Comparison of ENCODE assay signal across 8 cellular contexts in genomic region chr3:15064835-15065549, GRCh38. TPM values are rescaled to one million over a fixed set of nuclear protein-coding genes. Genes with fewer than 3 reads are reported as not detected.
DNase-seq lines count a peak whose midpoint lies in the region; ATAC-seq and TF ChIP-seq lines count a peak whose summit lies in the region.

MRPS25 (minus strand) TSS chr3:15065315; CDS start chr3:15065194, 121 bp downstream.

- WGBS in adipose tissue, 3 donors = 0 to 1% (median 0%) methylated on average over 69 of the region's 69 CpGs
- whole genome bisulfite sequencing in heart right ventricle, 2 donors = 0% methylated on average over 69 of the region's 69 CpGs

- H3K27ac Mint-ChIP-seq in T-cell (peak within 1 kb of the TSS; percentile 91 to 96), type B pancreatic cell (peak within 1 kb of the TSS; percentile 95)

- CTCF ChIA-PET in T-cell (lab: Charles Lee) = interaction anchor here (0.9 to 1.6 kb wide), 3 partner anchors 10 to 369 kb away, joined by 3 read pairs; no protein-coding TSS in a partner anchor

- peaks cover 0 to 17% (median 0%) of the 10 kb centered on the region in 9 donors for H3K36me3 ChIP-seq in heart right ventricle

- no peaks in the 10 kb centered on the region for H3K27me3 ChIP-seq in heart right ventricle

- H3K4me1 Mint-ChIP-seq in T-cell (peaks cover 23 to 26% (median 25%) of the 10 kb centered on the region in 3 donors), type B pancreatic cell (ENCODE audit: unreplicated experiment) (peaks cover 20% of the 10 kb centered on the region)

- H3K4me3 ChIP-seq in heart right ventricle = peak within 1 kb of the TSS; percentile 70 to 97 (median 82)

- TF ChIP-seq CTCF in GM13976 (IDR thresholded peaks at IDR 0.05; ENCODE audit: borderline replicate concordance, control extremely low read depth, extremely low read depth, insufficient read depth, missing control alignments) (no peak), heart right ventricle (IDR thresholded peaks at IDR 0.05) (no peak), type B pancreatic cell (conservative IDR thresholded peaks at IDR 0.05) (no peak)

- intact Hi-C loops in heart right ventricle (cut with DNase I) = loop anchor here in 4 of 10 donors (2.0 to 10.0 kb wide), 2 partner anchors 34 to 120 kb away; partner anchors contain the start of genes NR2C2 (in 3 of the 4) and RBSN (in 1 of the 4)
- intact Hi-C loops in posterior cingulate gyrus (cut with DNase I) = loop anchor here (1.0 kb wide), 1 partner anchor 34 kb away; the partner anchor contains the start of gene RBSN

- H3K4me1 ChIP-seq in heart right ventricle = peaks cover 6 to 24% (median 17%) of the 10 kb centered on the region in 9 donors

- no peak within 1 kb of the TSS for H3K27ac ChIP-seq in adipose tissue (ENCODE audit: low read depth, low read length)
- peak within 1 kb of the TSS; percentile 69 to 91 (median 88) for H3K27ac ChIP-seq in heart right ventricle

- H3K27me3 Mint-ChIP-seq in T-cell = no peaks in the 10 kb centered on the region
- H3K27me3 Mint-ChIP-seq in type B pancreatic cell = no peaks in the 10 kb centered on the region

- in situ Hi-C loops in GM13976 (cut with MboI; ENCODE audit: low sequenced_read_pairs, unreplicated experiment) = no loop called here

- DNase-seq in GM13976 (ENCODE audit: low spot score) = peak; percentile 97
- DNase-seq in NCI-H1436 treated with DMSO at 0.1 percent for 48 hours (lab: John Stamatoyannopoulos, UW) = peak; percentile 3
- DNase-seq in T-cell = peak; percentile 72 to 93 (median 87)
- DNase-seq in heart right ventricle = peak; percentile 89 to 90
- peak; percentile 81 to 98 (median 88) for DNase-seq in posterior cingulate gyrus
- peak; percentile 91 for DNase-seq in type B pancreatic cell (ENCODE audit: extremely low spot score, unreplicated experiment)

- H3K9me3 Mint-ChIP-seq in T-cell = no peaks in the 10 kb centered on the region
- peaks cover 3% of the 10 kb centered on the region for H3K9me3 Mint-ChIP-seq in type B pancreatic cell

- H3K36me3 Mint-ChIP-seq in T-cell (peaks cover 4% of the 10 kb centered on the region), type B pancreatic cell (peaks cover 11% of the 10 kb centered on the region)

- no peaks in the 10 kb centered on the region for H3K9me3 ChIP-seq in heart right ventricle

- H3K4me3 Mint-ChIP-seq in T-cell (peak within 1 kb of the TSS; percentile 92 to 97 (median 95)), type B pancreatic cell (peak within 1 kb of the TSS; percentile 97)

- ATAC-seq in HG02852 (IDR thresholded peaks at IDR 0.05; ENCODE audit: unreplicated experiment) (peak; percentile 98), T-cell (replicated peaks in 1 of 4) (peak; percentile 97 to 99 (median 98)), heart right ventricle (peak; percentile 96 to 98 (median 98))

- POLR2A ChIA-PET in T-cell (lab: Charles Lee) = interaction anchor here (0.5 to 1.2 kb wide), 5 partner anchors 15 to 414 kb away, joined by 4 to 6 read pairs (median 5); partner anchors contain the start of gene RBSN (in 1 of the 2)

RNA-seq across cellular contexts. Expression of gene MRPS25, which starts in this region (rescaled TPM):
- 100 to 1,000 TPM in 1 of 5 donors, 10 to 100 TPM in 4; 55.7 to 102 (median 87.3) TPM for total RNA-seq in T-cell
- 10 to 100 TPM; 20.1 to 47.4 (median 24.2) TPM for polyA plus RNA-seq in adipose tissue
- 100 to 1,000 TPM in 4 of 10 donors, 10 to 100 TPM in 6; 64.7 to 190 (median 92.8) TPM for total RNA-seq in heart right ventricle
- 100 to 1,000 TPM; 129 to 227 TPM for polyA plus RNA-seq in heart right ventricle
- 71.7 and 79.7 TPM in 2 replicates for total RNA-seq in type B pancreatic cell (ENCODE audit: low replicate concordance)

Comparison
In these comparisons a context has a peak if more than half of its experiments do, and no peak if none do; other contexts are left out.
1. DNase-seq: peak in every context shown above with its lines; median percentile 97 in GM13976; 91 in type B pancreatic cell; 90 in heart right ventricle; 88 in posterior cingulate gyrus; 87 in T-cell; 3 in NCI-H1436 treated with DMSO at 0.1 percent for 48 hours.